8 cellular contexts compared by ENCODE assay signal in genomic region chr10:45470098-45471012, GRCh38.
DNase-seq lines count a peak whose midpoint lies in the region; ATAC-seq and TF ChIP-seq lines count a peak whose summit lies in the region.

No MANE protein-coding gene starts in this region.

- no peak for TF ChIP-seq CTCF in 22Rv1 (IDR thresholded peaks at IDR 0.05)
- TF ChIP-seq CTCF in fibroblast of villous mesenchyme (IDR thresholded peaks at IDR 0.05; ENCODE audit: insufficient read depth, low read depth, low read length), result no peak

- peak overlapping the region; percentile 12 for H3K4me3 Mint-ChIP-seq in activated CD8-positive, alpha-beta memory T cell treated with anti-CD3 and anti-CD28 coated beads, Interleukin-2, amount 10 ng/mL, durations not matched to agents 7 days and 5 days

- H3K27ac ChIP-seq in 22Rv1, result peak overlapping the region; percentile 25; the same call in 1 of the 2 replicates

- peak in 75 of 76 experiments; percentile 31 to 96 (median 77) for DNase-seq in HUDEP-2 (lab: John Stamatoyannopoulos, UW; ENCODE audit: unreplicated experiment in 76 of 76)
- peak; percentile 64 for DNase-seq in activated CD8-positive, alpha-beta memory T cell treated with anti-CD3 and anti-CD28 coated beads, Interleukin-2, amount 10 ng/mL, durations not matched to agents 7 days and 5 days
- DNase-seq in fibroblast of villous mesenchyme (ENCODE audit: low read depth), result peak; percentile 96
- DNase-seq in stimulated activated CD4-positive, alpha-beta T cell treated with anti-CD3 and anti-CD28 coated beads, Interleukin-12 subunit alpha, Interleukin-12 subunit beta, amount 100 ng/mL, for 48 hours (ENCODE audit: low read depth in 2 of 3, low spot score in 1 of 3), result peak; percentile 3 to 22 (median 17)

- no peaks in the 10 kb centered on the region for H3K27me3 Mint-ChIP-seq in activated CD8-positive, alpha-beta memory T cell treated with anti-CD3 and anti-CD28 coated beads, Interleukin-2, amount 10 ng/mL, durations not matched to agents 7 days and 5 days

- H3K27ac Mint-ChIP-seq in activated CD8-positive, alpha-beta memory T cell treated with anti-CD3 and anti-CD28 coated beads, Interleukin-2, amount 10 ng/mL, durations not matched to agents 7 days and 5 days, result peak overlapping the region; percentile 78

- peak; percentile 82 for ATAC-seq in activated CD8-positive, alpha-beta memory T cell treated with anti-CD3 and anti-CD28 coated beads, Interleukin-2, amount 10 ng/mL, durations not matched to agents 7 days and 5 days
- ATAC-seq in GM21526 (IDR thresholded peaks at IDR 0.05; ENCODE audit: low FRiP score, unreplicated experiment), result no peak
- ATAC-seq in GM18861 (IDR thresholded peaks at IDR 0.05; ENCODE audit: unreplicated experiment), result no peak
- ATAC-seq in HG03175 (IDR thresholded peaks at IDR 0.05; ENCODE audit: unreplicated experiment), result no peak

- H3K4me1 Mint-ChIP-seq in activated CD8-positive, alpha-beta memory T cell treated with anti-CD3 and anti-CD28 coated beads, Interleukin-2, amount 10 ng/mL, durations not matched to agents 7 days and 5 days, result peaks cover 30% of the 10 kb centered on the region

- H3K4me3 ChIP-seq in fibroblast of villous mesenchyme (ENCODE audit: low read depth, low read length), result no peak overlapping the region

- CTCF ChIA-PET in activated CD8-positive, alpha-beta memory T cell treated with anti-CD3 and anti-CD28 coated beads, Interleukin-2, amount 10 ng/mL, durations not matched to agents 7 days and 5 days (lab: Charles Lee), result no interaction called here

- H3K9me3 Mint-ChIP-seq in activated CD8-positive, alpha-beta memory T cell treated with anti-CD3 and anti-CD28 coated beads, Interleukin-2, amount 10 ng/mL, durations not matched to agents 7 days and 5 days (ENCODE audit: low read depth), result no peaks in the 10 kb centered on the region

- H3K36me3 Mint-ChIP-seq in activated CD8-positive, alpha-beta memory T cell treated with anti-CD3 and anti-CD28 coated beads, Interleukin-2, amount 10 ng/mL, durations not matched to agents 7 days and 5 days, result peaks cover 5% of the 10 kb centered on the region

Comparison
In these comparisons a context has a peak if more than half of its experiments do, and no peak if none do; other contexts are left out.
1. DNase-seq: peak in every context shown above with its lines; median percentile 96 in fibroblast of villous mesenchyme; 77 in HUDEP-2; 64 in activated CD8-positive, alpha-beta memory T cell treated with anti-CD3 and anti-CD28 coated beads, Interleukin-2, amount 10 ng/mL, durations not matched to agents 7 days and 5 days; 17 in stimulated activated CD4-positive, alpha-beta T cell treated with anti-CD3 and anti-CD28 coated beads, Interleukin-12 subunit alpha, Interleukin-12 subunit beta, amount 100 ng/mL, for 48 hours.